Comparison of ENCODE assay signal across 16 cellular contexts in the genomic region with DNA sequence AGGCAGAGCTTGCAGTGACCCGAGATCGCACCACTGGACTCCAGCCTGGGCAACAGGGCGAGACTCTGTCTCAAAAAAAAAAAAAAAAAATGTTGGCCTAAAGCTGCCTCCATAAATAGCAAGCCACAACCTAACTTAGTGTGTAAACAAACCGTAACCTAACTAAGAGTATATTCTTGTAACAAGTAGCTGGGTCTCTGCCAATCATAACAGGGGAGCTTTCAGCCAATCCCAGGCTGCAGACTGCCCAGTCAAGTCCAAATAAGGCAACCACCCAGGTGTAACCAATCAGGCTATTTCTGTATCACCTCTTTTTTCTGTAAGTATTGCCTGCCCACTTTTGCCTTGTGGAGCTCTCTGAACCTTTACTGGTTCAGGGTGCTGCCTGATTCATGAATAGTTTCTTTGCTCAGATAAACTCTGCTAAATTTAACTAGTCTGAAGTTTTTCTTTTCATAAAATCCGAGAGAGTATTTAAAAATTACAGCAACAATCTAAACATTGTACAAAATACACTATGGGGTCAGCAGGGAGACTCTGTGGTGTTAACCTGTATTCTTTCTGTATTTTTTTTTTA. TPM values are rescaled to one million over a fixed set of nuclear protein-coding genes. Genes with fewer than 3 reads are reported as not detected.
DNase-seq lines count a peak whose midpoint lies in the region; ATAC-seq and TF ChIP-seq lines count a peak whose summit lies in the region.
"Had no signal": no experiment of that assay in that cellular context is flagged by ENCODE, and none has a peak within 500 bp of the region (broad histone marks: within the 10 kb centered on the region; RNA-seq: fewer than 3 reads in every experiment).

No MANE protein-coding gene starts in this region.

- no peaks in the 10 kb centered on the region for H3K9me3 Mint-ChIP-seq in activated CD4-positive, alpha-beta memory T cell treated with anti-CD3 and anti-CD28 coated beads for 36 hours
- H3K9me3 Mint-ChIP-seq in activated CD4-positive, alpha-beta memory T cell treated with anti-CD3 and anti-CD28 coated beads, Interleukin-2, amount 10 ng/mL, durations not matched to agents 7 days and 5 days = no peaks in the 10 kb centered on the region

- H2AFZ ChIP-seq in OCI-LY7 (ENCODE audit: low read length) (no peak overlapping the region), fibroblast of lung (ENCODE audit: low read length) (no peak overlapping the region)

- H3K27me3 Mint-ChIP-seq in activated CD4-positive, alpha-beta memory T cell treated with anti-CD3 and anti-CD28 coated beads for 36 hours = no peaks in the 10 kb centered on the region
- peaks cover 2% of the 10 kb centered on the region for H3K27me3 Mint-ChIP-seq in activated CD4-positive, alpha-beta memory T cell treated with anti-CD3 and anti-CD28 coated beads, Interleukin-2, amount 10 ng/mL, durations not matched to agents 7 days and 5 days

- H3K9me3 ChIP-seq in OCI-LY7 (ENCODE audit: low read length) = no peaks in the 10 kb centered on the region
- no peaks in the 10 kb centered on the region for H3K9me3 ChIP-seq in fibroblast of lung (ENCODE audit: control insufficient read depth, insufficient read depth, low read depth, low read length)
- no peaks in the 10 kb centered on the region for H3K9me3 ChIP-seq in upper lobe of right lung
- peaks cover 0 to 4% (median 0%) of the 10 kb centered on the region in 4 donors for H3K9me3 ChIP-seq in tibial nerve
- H3K9me3 ChIP-seq: testis had no signal

- no peak for TF ChIP-seq POLR2A in tibial nerve (IDR thresholded peaks at IDR 0.05)

- intact Hi-C loops in activated CD4-positive, alpha-beta memory T cell treated with anti-CD3 and anti-CD28 coated beads for 36 hours (cut with micrococcal nuclease) = no loop called here
- intact Hi-C loops in OCI-LY7 (cut with micrococcal nuclease; ENCODE audit: unreplicated experiment) (no loop called here), upper lobe of right lung (cut with DNase I) (no loop called here)

- peak; percentile 4 for ATAC-seq in upper lobe of right lung
- no peak for ATAC-seq in HG03354 (IDR thresholded peaks at IDR 0.05; ENCODE audit: poor library complexity, severe bottlenecking, unreplicated experiment)
- ATAC-seq: right cardiac atrium had no signal

- no peak for TF ChIP-seq EP300 in tibial nerve (IDR thresholded peaks at IDR 0.05)

- DNase-seq in activated CD4-positive, alpha-beta memory T cell treated with anti-CD3 and anti-CD28 coated beads for 36 hours = no peak
- no peak for DNase-seq in activated CD4-positive, alpha-beta memory T cell treated with anti-CD3 and anti-CD28 coated beads, Interleukin-2, amount 10 ng/mL, durations not matched to agents 7 days and 5 days
- peak; percentile 8 for DNase-seq in OCI-LY7 (ENCODE audit: low spot score)
- DNase-seq in fibroblast of lung (ENCODE audit: low read depth in 2 of 2) = peak; percentile 55 to 65
- no peak for DNase-seq in upper lobe of right lung
- DNase-seq in cerebellar nuclear complex (lab: John Stamatoyannopoulos, UW) = no peak
- DNase-seq in tibial nerve (ENCODE audit: low spot score in 2 of 2) = no peak
- DNase-seq: ACHN; activated CD8-positive, alpha-beta memory T cell treated with anti-CD3 and anti-CD28 coated beads, Interleukin-2, amount 50 U/mL, for 48 hours; anterior cingulate cortex; DMS153; NCI-H187 treated with DMSO at 0.1 percent for 48 hours; OCI-M1; right cardiac atrium; testis had no signal

- no peaks in the 10 kb centered on the region for H3K9me2 ChIP-seq in OCI-LY7 (ENCODE audit: insufficient read depth, low read length)

- H3K9ac ChIP-seq in fibroblast of lung (ENCODE audit: insufficient read depth, low read length) = no peak overlapping the region

- no peak for TF ChIP-seq CTCF in OCI-LY7 (conservative IDR thresholded peaks at IDR 0.05; ENCODE audit: low read length)
- no peak for TF ChIP-seq CTCF in fibroblast of lung (conservative IDR thresholded peaks at IDR 0.05 in 1 of 2, IDR thresholded peaks at IDR 0.05 in 1 of 2; ENCODE audit: low read depth in 1 of 2, low read length in 2 of 2)
- no peak for TF ChIP-seq CTCF in upper lobe of right lung (IDR thresholded peaks at IDR 0.05)
- no peak for TF ChIP-seq CTCF in tibial nerve (IDR thresholded peaks at IDR 0.05)

- H3K79me2 ChIP-seq in OCI-LY7 (ENCODE audit: insufficient read depth, low read depth, low read length) = no peaks in the 10 kb centered on the region
- H3K79me2 ChIP-seq in fibroblast of lung (ENCODE audit: control insufficient read depth, insufficient read depth, low read length) = peaks cover 3% of the 10 kb centered on the region

- POLR2A ChIA-PET in activated CD4-positive, alpha-beta memory T cell treated with anti-CD3 and anti-CD28 coated beads for 36 hours (lab: Charles Lee) = no interaction called here
- POLR2A ChIA-PET in activated CD4-positive, alpha-beta memory T cell treated with anti-CD3 and anti-CD28 coated beads, Interleukin-2, amount 10 ng/mL, durations not matched to agents 7 days and 5 days (lab: Charles Lee) = no interaction called here
- POLR2A ChIA-PET in OCI-LY7 (lab: Charles Lee) = no interaction called here

- peaks cover 35% of the 10 kb centered on the region for H3K4me1 Mint-ChIP-seq in activated CD4-positive, alpha-beta memory T cell treated with anti-CD3 and anti-CD28 coated beads for 36 hours (ENCODE audit: low read depth)
- H3K4me1 Mint-ChIP-seq in activated CD4-positive, alpha-beta memory T cell treated with anti-CD3 and anti-CD28 coated beads, Interleukin-2, amount 10 ng/mL, durations not matched to agents 7 days and 5 days = peaks cover 30% of the 10 kb centered on the region

- H3K4me1 ChIP-seq in OCI-LY7 (ENCODE audit: insufficient read depth, low read length, poor library complexity, severe bottlenecking) = no peaks in the 10 kb centered on the region
- H3K4me1 ChIP-seq in fibroblast of lung (ENCODE audit: control insufficient read depth, extremely low read depth, insufficient read depth, low read length) = peaks cover 7% of the 10 kb centered on the region
- peaks cover 26% of the 10 kb centered on the region for H3K4me1 ChIP-seq in upper lobe of right lung
- H3K4me1 ChIP-seq in tibial nerve = peaks cover 0 to 19% (median 6%) of the 10 kb centered on the region in 4 donors

- no TSS peak for BruUV-seq in OCI-LY7 (replicated peaks; lab: Mats Ljungman, UMichigan)

- peak overlapping the region; percentile 11 for H3K27ac Mint-ChIP-seq in activated CD4-positive, alpha-beta memory T cell treated with anti-CD3 and anti-CD28 coated beads for 36 hours
- no peak overlapping the region for H3K27ac Mint-ChIP-seq in activated CD4-positive, alpha-beta memory T cell treated with anti-CD3 and anti-CD28 coated beads, Interleukin-2, amount 10 ng/mL, durations not matched to agents 7 days and 5 days

- CTCF ChIA-PET in activated CD4-positive, alpha-beta memory T cell treated with anti-CD3 and anti-CD28 coated beads for 36 hours (lab: Charles Lee) = interaction anchor here (1.1 kb wide), 1 partner anchor 446 kb away, joined by 3 read pairs; no protein-coding TSS in a partner anchor
- CTCF ChIA-PET in activated CD4-positive, alpha-beta memory T cell treated with anti-CD3 and anti-CD28 coated beads, Interleukin-2, amount 10 ng/mL, durations not matched to agents 7 days and 5 days (lab: Charles Lee) = interaction anchor here (0.6 to 1.4 kb wide), 3 partner anchors 94 to 402 kb away, joined by 3 to 5 read pairs (median 3); a partner anchor contains a TSS
- CTCF ChIA-PET in OCI-LY7 (lab: Charles Lee; ENCODE audit: unreplicated experiment) = no interaction called here

- H3K27me3 ChIP-seq in fibroblast of lung (ENCODE audit: control insufficient read depth, insufficient read depth, low read length) (no peaks in the 10 kb centered on the region), upper lobe of right lung (no peaks in the 10 kb centered on the region), tibial nerve (no peaks in the 10 kb centered on the region)
- H3K27me3 ChIP-seq: testis had no signal

- peaks cover 2% of the 10 kb centered on the region for H3K36me3 Mint-ChIP-seq in activated CD4-positive, alpha-beta memory T cell treated with anti-CD3 and anti-CD28 coated beads for 36 hours
- no peaks in the 10 kb centered on the region for H3K36me3 Mint-ChIP-seq in activated CD4-positive, alpha-beta memory T cell treated with anti-CD3 and anti-CD28 coated beads, Interleukin-2, amount 10 ng/mL, durations not matched to agents 7 days and 5 days (ENCODE audit: low read depth)

- H3K4me2 ChIP-seq in OCI-LY7 (ENCODE audit: low read length) (no peak overlapping the region), fibroblast of lung (ENCODE audit: extremely low read depth, insufficient read depth, low read length) (no peak overlapping the region)

- WGBS in tibial nerve, 2 donors = 68 to 79% methylated on average over 5 of the region's 5 CpGs

- no peak overlapping the region for H3K27ac ChIP-seq in OCI-LY7 (ENCODE audit: low read depth, low read length, poor library complexity, severe bottlenecking)
- no peak overlapping the region for H3K27ac ChIP-seq in fibroblast of lung (ENCODE audit: insufficient read depth, low read length)
- H3K27ac ChIP-seq in upper lobe of right lung = no peak overlapping the region
- no peak overlapping the region for H3K27ac ChIP-seq in tibial nerve
- H3K27ac ChIP-seq: testis had no signal

- H3K4me3 ChIP-seq in OCI-LY7 (ENCODE audit: low read depth, low read length, poor library complexity, severe bottlenecking) = no peak overlapping the region
- H3K4me3 ChIP-seq in fibroblast of lung (replicated peaks in 1 of 4; ENCODE audit: control extremely low read depth in 1 of 4, insufficient read depth in 1 of 4, low read depth in 3 of 4, low read length in 4 of 4) = no peak overlapping the region
- H3K4me3 ChIP-seq in upper lobe of right lung = no peak overlapping the region
- H3K4me3 ChIP-seq in tibial nerve = no peak overlapping the region
- H3K4me3 ChIP-seq: testis had no signal

- no peaks in the 10 kb centered on the region for H3K36me3 ChIP-seq in OCI-LY7 (ENCODE audit: insufficient read depth, low read length)
- no peaks in the 10 kb centered on the region for H3K36me3 ChIP-seq in fibroblast of lung (ENCODE audit: control insufficient read depth, insufficient read depth, low read length)
- no peaks in the 10 kb centered on the region for H3K36me3 ChIP-seq in upper lobe of right lung
- H3K36me3 ChIP-seq in tibial nerve = no peaks in the 10 kb centered on the region

- no peaks in the 10 kb centered on the region for H4K20me1 ChIP-seq in OCI-LY7 (ENCODE audit: insufficient read depth, low read length)
- no peaks in the 10 kb centered on the region for H4K20me1 ChIP-seq in fibroblast of lung (ENCODE audit: control insufficient read depth, extremely low read depth, insufficient read depth, low read length)

- H3K4me3 Mint-ChIP-seq in activated CD4-positive, alpha-beta memory T cell treated with anti-CD3 and anti-CD28 coated beads for 36 hours = no peak overlapping the region
- no peak overlapping the region for H3K4me3 Mint-ChIP-seq in activated CD4-positive, alpha-beta memory T cell treated with anti-CD3 and anti-CD28 coated beads, Interleukin-2, amount 10 ng/mL, durations not matched to agents 7 days and 5 days

RNA-seq across cellular contexts. Expression of a gene that starts 4.5 kb away (rescaled TPM):
- total RNA-seq in activated CD4-positive, alpha-beta memory T cell treated with anti-CD3 and anti-CD28 coated beads for 36 hours = 10 to 100 TPM; 13.5 to 15.2 TPM
- total RNA-seq in activated CD4-positive, alpha-beta memory T cell treated with anti-CD3 and anti-CD28 coated beads, Interleukin-2, amount 10 ng/mL, durations not matched to agents 7 days and 5 days = 1 to 10 TPM; 7.9 to 8.3 TPM
- 0.15 TPM in 1 of 2 replicates, not detected in the other for total RNA-seq in OCI-LY7 (2014; rRNA removed; shearing (Covaris generic))
- 0.11 TPM in 1 of 2 replicates, not detected in the other for total RNA-seq in OCI-LY7 (2022)
- 8.2 and 13.4 TPM in 2 replicates for total RNA-seq in fibroblast of lung
- 18.4 and 18.7 TPM in 2 replicates for polyA plus RNA-seq in fibroblast of lung
- 8.8 and 9.4 TPM in 2 replicates for polyA plus RNA-seq in fibroblast of lung (2012)
- 2.0 and 4.9 TPM in 2 replicates for polyA minus RNA-seq in fibroblast of lung (ENCODE audit: low replicate concordance)
- total RNA-seq in upper lobe of right lung = 9.8 TPM
- total RNA-seq in tibial nerve = 1 to 10 TPM; 5.4 to 9.9 (median 7.1) TPM

RNA-seq across cellular contexts. Expression of a gene that starts 30.6 kb away (rescaled TPM):
- 100 to 1,000 TPM; 442 to 447 TPM for total RNA-seq in activated CD4-positive, alpha-beta memory T cell treated with anti-CD3 and anti-CD28 coated beads for 36 hours
- total RNA-seq in activated CD4-positive, alpha-beta memory T cell treated with anti-CD3 and anti-CD28 coated beads, Interleukin-2, amount 10 ng/mL, durations not matched to agents 7 days and 5 days = 100 to 1,000 TPM; 282 to 287 TPM
- 208 and 218 TPM in 2 replicates for total RNA-seq in OCI-LY7 (2014; rRNA removed; shearing (Covaris generic))
- total RNA-seq in OCI-LY7 (2022) (274 and 284 TPM in 2 replicates), fibroblast of lung (581 and 591 TPM in 2 replicates), upper lobe of right lung (254 TPM), tibial nerve (100 to 1,000 TPM; 248 to 381 (median 315) TPM)
- polyA plus RNA-seq in fibroblast of lung = 791 and 878 TPM in 2 replicates
- 452 and 531 TPM in 2 replicates for polyA plus RNA-seq in fibroblast of lung (2012)
- 480 and 506 TPM in 2 replicates for polyA minus RNA-seq in fibroblast of lung (ENCODE audit: low replicate concordance)

RNA-seq across cellular contexts. Expression of a gene that starts 36.7 kb away (rescaled TPM):
- total RNA-seq in activated CD4-positive, alpha-beta memory T cell treated with anti-CD3 and anti-CD28 coated beads for 36 hours = 10 to 100 TPM; 57.4 to 65.5 TPM
- 10 to 100 TPM; 59.2 to 63.2 TPM for total RNA-seq in activated CD4-positive, alpha-beta memory T cell treated with anti-CD3 and anti-CD28 coated beads, Interleukin-2, amount 10 ng/mL, durations not matched to agents 7 days and 5 days
- 24.8 and 26.4 TPM in 2 replicates for total RNA-seq in OCI-LY7 (2014; rRNA removed; shearing (Covaris generic))
- total RNA-seq in OCI-LY7 (2022) (36.5 and 38.4 TPM in 2 replicates), fibroblast of lung (25.4 and 37.0 TPM in 2 replicates), upper lobe of right lung (17.1 TPM), tibial nerve (10 to 100 TPM; 21.2 to 37.3 (median 28.1) TPM)
- 52.8 and 90.3 TPM in 2 replicates for polyA plus RNA-seq in fibroblast of lung
- 27.5 and 41.6 TPM in 2 replicates for polyA plus RNA-seq in fibroblast of lung (2012)
- 4.0 TPM in 1 of 2 replicates, not detected in the other for polyA minus RNA-seq in fibroblast of lung (ENCODE audit: low replicate concordance)

Comparison
In these comparisons a context has a peak if more than half of its experiments do, and no peak if none do; other contexts are left out.
1. DNase-seq: peak in OCI-LY7 (single experiment) and fibroblast of lung (2 of 2); none in activated CD4-positive, alpha-beta memory T cell treated with anti-CD3 and anti-CD28 coated beads for 36 hours (single experiment), activated CD4-positive, alpha-beta memory T cell treated with anti-CD3 and anti-CD28 coated beads, Interleukin-2, amount 10 ng/mL, durations not matched to agents 7 days and 5 days (single experiment), upper lobe of right lung (single experiment), cerebellar nuclear complex (0 of 2) and tibial nerve (0 of 2).